Comparison of ENCODE assay signal across 1 cellular context in genomic region chr5:98529321-98529720, GRCh38.
TF ChIP-seq lines count a peak whose summit lies in the region.

No MANE protein-coding gene starts in this region.

TF ChIP-seq in H1, 55 proteins besides CTCF, POLR2A, EP300 and RAD21 (continued from another document):
- no peak for TF ChIP-seq CREB1 (IDR thresholded peaks at IDR 0.05)
